Comparison of ENCODE assay signal across 17 cellular contexts in the genomic region with DNA sequence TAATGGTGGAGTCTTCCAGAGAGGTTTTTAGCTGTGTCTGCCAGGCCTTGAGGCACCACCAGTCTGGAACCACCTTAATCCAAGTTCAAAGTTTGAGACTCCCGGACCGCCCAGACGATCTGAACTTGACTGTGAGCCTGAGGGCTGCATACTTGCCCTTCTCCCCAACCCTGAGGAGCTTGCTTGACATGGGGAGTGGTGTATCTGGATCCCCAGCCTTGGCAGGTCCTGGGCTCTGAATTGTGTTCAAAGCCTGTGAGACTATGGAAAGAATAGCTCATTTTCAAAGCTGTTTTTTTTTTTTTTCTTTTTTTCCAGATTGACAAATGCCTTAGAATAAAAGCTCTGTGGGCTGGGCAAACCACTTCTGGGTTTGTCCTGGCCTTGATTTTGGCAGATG. TPM values are rescaled to one million over a fixed set of nuclear protein-coding genes. Genes with fewer than 3 reads are reported as not detected.
DNase-seq lines count a peak whose midpoint lies in the region; ATAC-seq and TF ChIP-seq lines count a peak whose summit lies in the region.
"Had no signal": no experiment of that assay in that cellular context is flagged by ENCODE, and none has a peak within 500 bp of the region (broad histone marks: within the 10 kb centered on the region; RNA-seq: fewer than 3 reads in every experiment).

No MANE protein-coding gene starts in this region.

- H3K27ac Mint-ChIP-seq in chondrocyte (ENCODE audit: unreplicated experiment), result no peak overlapping the region
- H3K27ac Mint-ChIP-seq: CD4-positive, alpha-beta T cell had no signal

- H3K27me3 ChIP-seq in esophagus squamous epithelium, result no peaks in the 10 kb centered on the region

- TF ChIP-seq CTCF in chondrocyte (IDR thresholded peaks at IDR 0.05) (no peak), esophagus squamous epithelium (IDR thresholded peaks at IDR 0.05) (no peak)

- H3K36me3 Mint-ChIP-seq in chondrocyte (ENCODE audit: low read depth), result no peaks in the 10 kb centered on the region

- TF ChIP-seq POLR2A in esophagus squamous epithelium (IDR thresholded peaks at IDR 0.05), result no peak

- H3K4me1 Mint-ChIP-seq in chondrocyte (ENCODE audit: low read depth), result peaks cover 25% of the 10 kb centered on the region

- H3K9me3 ChIP-seq in esophagus squamous epithelium, result no peaks in the 10 kb centered on the region
- H3K9me3 ChIP-seq: Caco-2, HAP-1 had no signal

- H3K27ac ChIP-seq in esophagus squamous epithelium (peak overlapping the region; percentile 56 to 86 (median 81)), skin epidermis (peak overlapping the region in 12 of 21 experiments; percentile 1 to 53 (median 29))
- H3K27ac ChIP-seq: C4-2B, GM23248 had no signal

- no peaks in the 10 kb centered on the region for H3K36me3 ChIP-seq in esophagus squamous epithelium
- H3K36me3 ChIP-seq: HAP-1 had no signal

- DNase-seq in chondrocyte (ENCODE audit: low spot score) (peak; percentile 47), esophagus squamous epithelium (lab: John Stamatoyannopoulos, UW) (no peak), DMS114 treated with DMSO at 0.1 percent for 48 hours (lab: John Stamatoyannopoulos, UW; ENCODE audit: unreplicated experiment) (no peak)
- DNase-seq: AML-193; Caco-2; CD4-positive, alpha-beta T cell; DMS79 treated with DMSO at 0.1 percent for 48 hours; GF-D8; GM23248 had no signal

- intact Hi-C loops in esophagus squamous epithelium (cut with DNase I), result loop anchor here (10.0 kb wide), 1 partner anchor 52 kb away; no protein-coding TSS in a partner anchor

- H3K4me3 Mint-ChIP-seq in chondrocyte (ENCODE audit: unreplicated experiment), result no peak overlapping the region
- H3K4me3 Mint-ChIP-seq: CD4-positive, alpha-beta T cell; IgD-negative memory B cell had no signal

- peaks cover 4% of the 10 kb centered on the region for H3K9me3 Mint-ChIP-seq in chondrocyte (ENCODE audit: low read depth)
- H3K9me3 Mint-ChIP-seq: CD4-positive, alpha-beta T cell; IgD-negative memory B cell had no signal

- WGBS in esophagus squamous epithelium, 2 donors, result 41 to 57% methylated on average over 3 of the region's 3 CpGs

- H3K4me3 ChIP-seq in esophagus squamous epithelium, result no peak overlapping the region
- H3K4me3 ChIP-seq in skin epidermis, result no peak overlapping the region
- H3K4me3 ChIP-seq: GM12878, GM23248, HAP-1 had no signal

- no peak for ATAC-seq in GM21528 (IDR thresholded peaks at IDR 0.05; ENCODE audit: low FRiP score, unreplicated experiment)
- ATAC-seq in GM19463 (IDR thresholded peaks at IDR 0.05; ENCODE audit: unreplicated experiment), result no peak
- ATAC-seq: GM12878, HepG2 had no signal

- H3K4me1 ChIP-seq in esophagus squamous epithelium, result peaks cover 0 to 61% (median 20%) of the 10 kb centered on the region in 3 donors
- H3K4me1 ChIP-seq: Caco-2 had no signal

- no peaks in the 10 kb centered on the region for H3K27me3 Mint-ChIP-seq in chondrocyte (ENCODE audit: low read depth)
- H3K27me3 Mint-ChIP-seq: CD4-positive, alpha-beta T cell; IgD-negative memory B cell had no signal

RNA-seq across cellular contexts. Expression of gene CAMK1D, which starts 22.3 kb away (rescaled TPM):
- total RNA-seq in chondrocyte (31.2 to 36.3 TPM (median 34.7 TPM) in 3 replicates), esophagus squamous epithelium (10 to 100 TPM in 2 of 4 donors, 1 to 10 TPM in 2; 3.8 to 11.8 (median 9.9) TPM)
- total RNA-seq: HepG2 had no signal
